In genomic region chr4:74934016-74934821, GRCh38 we compare ENCODE assay signal across 8 cellular contexts. TPM values are rescaled to one million over a fixed set of nuclear protein-coding genes. Genes with fewer than 3 reads are reported as not detected.
DNase-seq lines count a peak whose midpoint lies in the region; ATAC-seq, FAIRE-seq and TF ChIP-seq lines count a peak whose summit lies in the region.

No MANE protein-coding gene starts in this region.

- no peaks in the 10 kb centered on the region for H3K9me3 ChIP-seq in colonic mucosa

- H3K4me1 ChIP-seq in colonic mucosa, result no peaks in the 10 kb centered on the region

- peak overlapping the region; percentile 84 to 86 for H3K9ac ChIP-seq in colonic mucosa (ENCODE audit: low read depth in 2 of 2, low read length in 2 of 2)

- H3K27ac ChIP-seq in colonic mucosa, result peak overlapping the region; percentile 97

- no peak for FAIRE-seq in urothelium cell line (lab: Jason Lieb, UNC)

- in situ Hi-C loops in GM13977 (cut with MboI; ENCODE audit: low pct_unique_long_range_greater_than_20kb, low sequenced_read_pairs, unreplicated experiment), result no loop called here

- H3K27me3 ChIP-seq in colonic mucosa, result no peaks in the 10 kb centered on the region

- peak; percentile 33 for DNase-seq in GM13977 (ENCODE audit: low spot score)
- peak; percentile 71 for DNase-seq in NCI-H748 (lab: John Stamatoyannopoulos, UW; ENCODE audit: unreplicated experiment)
- peak; percentile 65 for DNase-seq in colonic mucosa
- DNase-seq in left colon, result peak; percentile 45 to 68
- DNase-seq in stimulated activated naive CD8-positive, alpha-beta T cell treated with anti-CD3 and anti-CD28 coated beads, Interleukin-15, Interleukin-2, amounts not matched to agents 100 U/mL and 50 U/mL, for 24 hours, result peak; percentile 5
- DNase-seq in activated effector memory CD4-positive, alpha-beta T cell treated with Interleukin-2 at 50 U/mL for 16 hours, result no peak
- no peak for DNase-seq in urothelium cell line (ENCODE audit: low spot score)

- peak overlapping the region; percentile 80 for H3K4me3 ChIP-seq in colonic mucosa

- ATAC-seq in left colon, result peak; percentile 39
- no peak for ATAC-seq in stimulated activated naive CD8-positive, alpha-beta T cell treated with anti-CD3 and anti-CD28 coated beads, Interleukin-15, Interleukin-2, amounts not matched to agents 100 U/mL and 50 U/mL, for 24 hours
- no peak for ATAC-seq in GM18519 (IDR thresholded peaks at IDR 0.05; ENCODE audit: low FRiP score, unreplicated experiment)

- no peak for TF ChIP-seq CTCF in GM13977 (IDR thresholded peaks at IDR 0.05; ENCODE audit: extremely low read depth, insufficient read depth, missing control alignments)
- TF ChIP-seq CTCF in colonic mucosa (IDR thresholded peaks at IDR 0.05), result no peak

- intact Hi-C loops in colonic mucosa (cut with DNase I) (loop anchor here (5.0 to 10.0 kb wide), 2 partner anchors 533 to 561 kb away; no protein-coding TSS in a partner anchor), left colon (cut with DNase I, micrococcal nuclease) (no loop called here)

- H3K36me3 ChIP-seq in colonic mucosa, result no peaks in the 10 kb centered on the region

RNA-seq across cellular contexts. Expression of gene PARM1, which starts 1.3 kb away (rescaled TPM):
- total RNA-seq in colonic mucosa (100 to 1,000 TPM; 165 to 280 TPM), left colon (100 to 1,000 TPM; 266 to 282 TPM)

Comparison
In these comparisons a context has a peak if more than half of its experiments do, and no peak if none do; other contexts are left out.
1. DNase-seq: peak in GM13977 (single experiment), NCI-H748 (single experiment), colonic mucosa (single experiment), left colon (2 of 2) and stimulated activated naive CD8-positive, alpha-beta T cell treated with anti-CD3 and anti-CD28 coated beads, Interleukin-15, Interleukin-2, amounts not matched to agents 100 U/mL and 50 U/mL, for 24 hours (single experiment); none in activated effector memory CD4-positive, alpha-beta T cell treated with Interleukin-2 at 50 U/mL for 16 hours (single experiment) and urothelium cell line (single experiment).